ENCODE assay signal across 19 cellular contexts in genomic region chr17:82802141-82802540, GRCh38. TPM values are rescaled to one million over a fixed set of nuclear protein-coding genes. Genes with fewer than 3 reads are reported as not detected.
DNase-seq lines count a peak whose midpoint lies in the region; TF ChIP-seq lines count a peak whose summit lies in the region.
"Had no signal": no experiment of that assay in that cellular context is flagged by ENCODE, and none has a peak within 500 bp of the region (broad histone marks: within the 10 kb centered on the region; RNA-seq: fewer than 3 reads in every experiment).

No MANE protein-coding gene starts in this region.

- TF ChIP-seq CTCF in fibroblast of lung (conservative IDR thresholded peaks at IDR 0.05 in 1 of 2, IDR thresholded peaks at IDR 0.05 in 1 of 2; ENCODE audit: low read depth in 1 of 2, low read length in 2 of 2) (no peak), progenitor cell of endocrine pancreas (IDR thresholded peaks at IDR 0.05; ENCODE audit: unreplicated experiment) (no peak)

- H2AFZ ChIP-seq in GM23248 (peak overlapping the region; percentile 74), fibroblast of lung (ENCODE audit: low read length) (no peak overlapping the region)
- H2AFZ ChIP-seq: hepatocyte had no signal

- H3K9me3 ChIP-seq in GM23248 (ENCODE audit: low read depth) = no peaks in the 10 kb centered on the region
- H3K9me3 ChIP-seq in SJSA1 (replicated peaks) = no peaks in the 10 kb centered on the region
- H3K9me3 ChIP-seq in fibroblast of lung (ENCODE audit: control insufficient read depth, insufficient read depth, low read depth, low read length) = no peaks in the 10 kb centered on the region
- no peaks in the 10 kb centered on the region for H3K9me3 ChIP-seq in CD8-positive, alpha-beta memory T cell (ENCODE audit: low read length)
- H3K9me3 ChIP-seq: breast epithelium, Peyer's patch, spleen, thoracic aorta had no signal

- POLR2A ChIA-PET in CD8-positive, alpha-beta memory T cell (lab: Charles Lee) = interaction anchor here (0.6 kb wide), 1 partner anchor 41 kb away, joined by 4 read pairs; no protein-coding TSS in a partner anchor

- no peaks in the 10 kb centered on the region; the same call in 1 of the 2 replicates for H3K4me1 ChIP-seq in GM23248 (ENCODE audit: insufficient read depth)
- peaks cover 5% of the 10 kb centered on the region; the same call in 1 of the 2 replicates for H3K4me1 ChIP-seq in SJSA1 (replicated peaks)
- peaks cover 5% of the 10 kb centered on the region for H3K4me1 ChIP-seq in fibroblast of lung (ENCODE audit: control insufficient read depth, extremely low read depth, insufficient read depth, low read length)
- H3K4me1 ChIP-seq in CD8-positive, alpha-beta memory T cell (ENCODE audit: insufficient read depth, low read length) = no peaks in the 10 kb centered on the region
- H3K4me1 ChIP-seq: Peyer's patch had no signal

- no peaks in the 10 kb centered on the region for H3F3A ChIP-seq in GM23248 (ENCODE audit: insufficient read depth)

- no peaks in the 10 kb centered on the region for H3K79me2 ChIP-seq in GM23248 (ENCODE audit: insufficient read depth)
- H3K79me2 ChIP-seq in fibroblast of lung (ENCODE audit: control insufficient read depth, insufficient read depth, low read length) = peaks cover 2% of the 10 kb centered on the region
- H3K79me2 ChIP-seq: hepatocyte had no signal

- H3K27me3 ChIP-seq in GM23248 (replicated peaks; ENCODE audit: insufficient read depth) (no peaks in the 10 kb centered on the region), SJSA1 (replicated peaks) (no peaks in the 10 kb centered on the region), fibroblast of lung (ENCODE audit: control insufficient read depth, insufficient read depth, low read length) (no peaks in the 10 kb centered on the region)
- H3K27me3 ChIP-seq in CD8-positive, alpha-beta memory T cell (ENCODE audit: insufficient read depth, low read length, poor library complexity, severe bottlenecking) = no peaks in the 10 kb centered on the region
- H3K27me3 ChIP-seq: BLaER1, breast epithelium, hepatocyte, Peyer's patch, spleen had no signal

- no peak overlapping the region for H3K4me3 Mint-ChIP-seq in progenitor cell of endocrine pancreas (ENCODE audit: low read depth)
- H3K4me3 Mint-ChIP-seq in CD8-positive, alpha-beta memory T cell = no peak overlapping the region
- H3K4me3 Mint-ChIP-seq: memory B cell, natural killer cell had no signal

- H3K36me3 ChIP-seq in GM23248 (ENCODE audit: low read depth) = no peaks in the 10 kb centered on the region
- peaks cover 49% of the 10 kb centered on the region for H3K36me3 ChIP-seq in SJSA1
- peaks cover 14% of the 10 kb centered on the region for H3K36me3 ChIP-seq in fibroblast of lung (ENCODE audit: control insufficient read depth, insufficient read depth, low read length)
- peaks cover 4% of the 10 kb centered on the region for H3K36me3 ChIP-seq in CD8-positive, alpha-beta memory T cell (ENCODE audit: insufficient read depth, low read length)
- H3K36me3 ChIP-seq: breast epithelium had no signal

- WGBS in GM23248 (ENCODE audit: low coverage in 1 of 2, low lambda C conversion rate in 2 of 2, missing lambda C conversion rate in 2 of 2), 2 experiments = 2 to 3% methylated on average over 12 of the region's 12 CpGs

- peak overlapping the region; percentile 73 for H3K9ac ChIP-seq in GM23248
- H3K9ac ChIP-seq in fibroblast of lung (ENCODE audit: insufficient read depth, low read length) = no peak overlapping the region
- H3K9ac ChIP-seq: BLaER1 had no signal

- H3K4me1 Mint-ChIP-seq in progenitor cell of endocrine pancreas (ENCODE audit: low read depth) = no peaks in the 10 kb centered on the region
- peaks cover 8 to 18% (median 10%) of the 10 kb centered on the region in 3 donors for H3K4me1 Mint-ChIP-seq in CD8-positive, alpha-beta memory T cell

- no peaks in the 10 kb centered on the region for H3K27me3 Mint-ChIP-seq in progenitor cell of endocrine pancreas
- H3K27me3 Mint-ChIP-seq in CD8-positive, alpha-beta memory T cell = no peaks in the 10 kb centered on the region
- H3K27me3 Mint-ChIP-seq: memory B cell had no signal

- peak overlapping the region; percentile 33 for H3K27ac Mint-ChIP-seq in progenitor cell of endocrine pancreas
- H3K27ac Mint-ChIP-seq in CD8-positive, alpha-beta memory T cell = peak overlapping the region in 3 of 8 donors; percentile 2 to 78 (median 26)

- DNase-seq in GM23248 (peak; percentile 81), SJSA1 (ENCODE audit: low read depth in 1 of 2, low spot score in 2 of 2) (peak in 1 of 2 experiments; percentile 54), fibroblast of lung (ENCODE audit: low read depth in 2 of 2) (peak in 1 of 2 donors; percentile 68), progenitor cell of endocrine pancreas (ENCODE audit: low spot score, unreplicated experiment) (no peak), HuH-7 (ENCODE audit: low spot score) (no peak), SKM-1 treated with dmso at 0.1 percent for 144 hours (lab: John Stamatoyannopoulos, UW; ENCODE audit: unreplicated experiment) (no peak)
- DNase-seq in CD8-positive, alpha-beta memory T cell = no peak
- DNase-seq: activated naive CD4-positive, alpha-beta T cell treated with Interleukin-2 at 50 U/mL for 16 hours; natural killer cell; NCI-H1436 treated with DMSO at 0.1 percent for 48 hours; NCI-H2227 treated with DMSO at 0.1 percent for 48 hours; Peyer's patch; spleen had no signal

- no peaks in the 10 kb centered on the region for H3K9me2 ChIP-seq in GM23248 (ENCODE audit: insufficient read depth)

- H3K9me3 Mint-ChIP-seq in progenitor cell of endocrine pancreas (ENCODE audit: low read depth) = peaks cover 10% of the 10 kb centered on the region
- peaks cover 0 to 3% (median 0%) of the 10 kb centered on the region in 5 donors for H3K9me3 Mint-ChIP-seq in CD8-positive, alpha-beta memory T cell
- H3K9me3 Mint-ChIP-seq: natural killer cell had no signal

- H4K20me1 ChIP-seq in GM23248 (ENCODE audit: insufficient read depth) (no peaks in the 10 kb centered on the region), fibroblast of lung (ENCODE audit: control insufficient read depth, extremely low read depth, insufficient read depth, low read length) (no peaks in the 10 kb centered on the region)

- H3K4me3 ChIP-seq in GM23248 (peak overlapping the region; percentile 73), SJSA1 (peak overlapping the region; percentile 26), fibroblast of lung (replicated peaks in 1 of 4; ENCODE audit: control extremely low read depth in 1 of 4, insufficient read depth in 1 of 4, low read depth in 3 of 4, low read length in 4 of 4) (peak overlapping the region in 2 of 4 experiments; percentile 12 to 23)
- no peak overlapping the region for H3K4me3 ChIP-seq in CD8-positive, alpha-beta memory T cell (ENCODE audit: low read length)
- H3K4me3 ChIP-seq: BLaER1, breast epithelium, hepatocyte, Peyer's patch, spleen, thoracic aorta had no signal

- H3K36me3 Mint-ChIP-seq in progenitor cell of endocrine pancreas (ENCODE audit: insufficient read depth) = peaks cover 26% of the 10 kb centered on the region
- peaks cover 4 to 52% (median 12%) of the 10 kb centered on the region in 3 donors for H3K36me3 Mint-ChIP-seq in CD8-positive, alpha-beta memory T cell
- H3K36me3 Mint-ChIP-seq: natural killer cell had no signal

- peak overlapping the region; percentile 76 for H3K4me2 ChIP-seq in GM23248 (ENCODE audit: unreplicated experiment)
- peak overlapping the region; percentile 66 for H3K4me2 ChIP-seq in fibroblast of lung (ENCODE audit: extremely low read depth, insufficient read depth, low read length)
- H3K4me2 ChIP-seq: BLaER1, hepatocyte had no signal

- in situ Hi-C loops in GM23248 (cut with MboI) = no loop called here

- CTCF ChIA-PET in CD8-positive, alpha-beta memory T cell (lab: Charles Lee) = interaction anchor here (0.6 kb wide), 1 partner anchor 368 kb away, joined by 3 read pairs; no protein-coding TSS in a partner anchor

- peak overlapping the region; percentile 73 for H3K27ac ChIP-seq in GM23248
- H3K27ac ChIP-seq in SJSA1 = no peak overlapping the region
- peak overlapping the region; percentile 23 for H3K27ac ChIP-seq in fibroblast of lung (ENCODE audit: insufficient read depth, low read length)
- H3K27ac ChIP-seq in CD8-positive, alpha-beta memory T cell (ENCODE audit: low read depth, low read length) = no peak overlapping the region
- H3K27ac ChIP-seq: BLaER1, breast epithelium, hepatocyte, Peyer's patch, spleen, thoracic aorta had no signal

RNA-seq across cellular contexts. Expression of gene ZNF750, which starts 37.7 kb away (rescaled TPM):
- total RNA-seq in GM23248 (2014; rRNA removed; shearing (Covaris generic)) = not detected in 2 replicates
- polyA plus RNA-seq in GM23248 (2016; fragmentation: Nextera tagmentation; extraction: Ambion mirVana) = 0.11 TPM in 1 of 2 replicates, not detected in the other
- not detected in 2 replicates for total RNA-seq in SJSA1 (2014; rRNA removed; shearing (Covaris generic))
- not detected in 2 replicates for total RNA-seq in fibroblast of lung
- not detected in 2 replicates for polyA plus RNA-seq in fibroblast of lung
- polyA plus RNA-seq in fibroblast of lung (2012) = 0.02 TPM in 1 of 2 replicates, not detected in the other
- not detected in 2 replicates for polyA minus RNA-seq in fibroblast of lung (ENCODE audit: low replicate concordance)
- 0.07 and 0.11 TPM in 2 replicates for total RNA-seq in progenitor cell of endocrine pancreas
- not detected for total RNA-seq in CD8-positive, alpha-beta memory T cell
- polyA plus RNA-seq in CD8-positive, alpha-beta memory T cell = not detected
- total RNA-seq: HT1080, natural killer cell, Peyer's patch, thoracic aorta had no signal

RNA-seq across cellular contexts. Expression of gene TBCD, which starts 50.3 kb away (rescaled TPM):
- total RNA-seq in GM23248 (2014; rRNA removed; shearing (Covaris generic)) = 19.3 and 26.8 TPM in 2 replicates
- 31.1 and 33.8 TPM in 2 replicates for polyA plus RNA-seq in GM23248 (2016; fragmentation: Nextera tagmentation; extraction: Ambion mirVana)
- total RNA-seq in SJSA1 (2014; rRNA removed; shearing (Covaris generic)) = 39.4 and 60.7 TPM in 2 replicates
- total RNA-seq in fibroblast of lung = 24.9 and 36.7 TPM in 2 replicates
- 22.1 and 56.7 TPM in 2 replicates for polyA plus RNA-seq in fibroblast of lung
- polyA plus RNA-seq in fibroblast of lung (2012) = 44.9 and 96.5 TPM in 2 replicates
- polyA minus RNA-seq in fibroblast of lung (ENCODE audit: low replicate concordance) = 78.1 and 120 TPM in 2 replicates
- 95.6 and 103 TPM in 2 replicates for total RNA-seq in progenitor cell of endocrine pancreas
- 10 to 100 TPM; 79.1 to 83.7 TPM for total RNA-seq in CD8-positive, alpha-beta memory T cell
- 130 TPM for polyA plus RNA-seq in CD8-positive, alpha-beta memory T cell

Comparison
In these comparisons a context has a peak if more than half of its experiments do, and no peak if none do; other contexts are left out.
1. H3K27ac ChIP-seq: peak in GM23248 (single experiment) and fibroblast of lung (single experiment); none in SJSA1 (single experiment) and CD8-positive, alpha-beta memory T cell (single experiment).